Comparison of ENCODE assay signal across 29 cellular contexts in genomic region chr2:78309460-78309859, GRCh38.
"Had no signal": no experiment of that assay in that cellular context is flagged by ENCODE, and none has a peak within 500 bp of the region (broad histone marks: within the 10 kb centered on the region; RNA-seq: fewer than 3 reads in every experiment).

No MANE protein-coding gene starts in this region.

- H3K27ac Mint-ChIP-seq: naive thymus-derived CD8-positive, alpha-beta T cell; nephron progenitor cell; neural progenitor cell; progenitor cell of endocrine pancreas; stimulated activated naive B cell treated with anti-CD40 and anti-IgM and Interleukin-4, amounts not matched to agents 10 μg/mL and 1 μg/mL and 100 μg/mL, for 72 hours had no signal

- H3K36me3 ChIP-seq: lower lobe of right lung, neural progenitor cell, neutrophil, ovary, right atrium auricular region, right lobe of liver, stomach, thyroid gland, transverse colon, upper lobe of left lung, vagina had no signal

- H3K4me2 ChIP-seq: neural progenitor cell had no signal

- H3K9me3 Mint-ChIP-seq: nephron progenitor cell; neural progenitor cell; stimulated activated naive B cell treated with anti-CD40 and anti-IgM and Interleukin-4, amounts not matched to agents 10 μg/mL and 1 μg/mL and 100 μg/mL, for 72 hours had no signal

- H3K9ac ChIP-seq: neural progenitor cell had no signal

- H2AFZ ChIP-seq: neural progenitor cell had no signal

- H3K9me3 ChIP-seq: lower lobe of right lung, neutrophil, ovary, right atrium auricular region, right lobe of liver, testis, thyroid gland, transverse colon, upper lobe of left lung, vagina had no signal

- H3K4me1 Mint-ChIP-seq: naive thymus-derived CD8-positive, alpha-beta T cell; stimulated activated naive B cell treated with anti-CD40 and anti-IgM and Interleukin-4, amounts not matched to agents 10 μg/mL and 1 μg/mL and 100 μg/mL, for 72 hours had no signal

- H3K27me3 Mint-ChIP-seq: naive thymus-derived CD8-positive, alpha-beta T cell; progenitor cell of endocrine pancreas; stimulated activated naive B cell treated with anti-CD40 and anti-IgM and Interleukin-4, amounts not matched to agents 10 μg/mL and 1 μg/mL and 100 μg/mL, for 72 hours had no signal

- DNase-seq: hippocampal formation; kidney glomerular epithelial cell; left cardiac atrium; lower lobe of right lung; mammary epithelial cell; mesenchymal stem cell; naive thymus-derived CD8-positive, alpha-beta T cell; nephron progenitor cell; occipital lobe; ovary; right lobe of liver; stimulated activated CD4-positive, alpha-beta T cell treated with anti-CD3 and anti-CD28 coated beads, Interleukin-12 subunit alpha, Interleukin-12 subunit beta, amount 100 ng/mL, for 4 hours; stimulated activated CD4-positive, alpha-beta T cell treated with anti-CD3 and anti-CD28 coated beads, Interleukin-15, amount 100 ng/mL, for 24 hours; stimulated activated CD4-positive, alpha-beta T cell treated with anti-CD3 and anti-CD28 coated beads, Interleukin-2, amount 100 ng/mL, for 24 hours; stimulated activated CD4-positive, alpha-beta T cell treated with anti-CD3 and anti-CD28 coated beads, Interleukin-4, amount 100 ng/mL, for 1 hour; stimulated activated naive B cell treated with anti-CD40 and anti-IgM and Interleukin-4, amounts not matched to agents 10 μg/mL and 1 μg/mL and 100 μg/mL, for 72 hours; stimulated activated naive CD8-positive, alpha-beta T cell treated with anti-CD3 and anti-CD28 coated beads, Interleukin-15, Interleukin-2, amounts not matched to agents 100 U/mL and 50 U/mL, for 24 hours; stomach; testis; thyroid gland; transverse colon; upper lobe of left lung had no signal

- H3K4me1 ChIP-seq: lower lobe of right lung, right atrium auricular region, right lobe of liver, stomach, testis, thyroid gland, transverse colon, upper lobe of left lung, vagina had no signal

- FAIRE-seq: keratinocyte had no signal

- H3K4me3 Mint-ChIP-seq: naive thymus-derived CD8-positive, alpha-beta T cell; nephron progenitor cell; neural progenitor cell; stimulated activated naive B cell treated with anti-CD40 and anti-IgM and Interleukin-4, amounts not matched to agents 10 μg/mL and 1 μg/mL and 100 μg/mL, for 72 hours had no signal

- H3K27me3 ChIP-seq: neural progenitor cell, neutrophil, ovary, right atrium auricular region, right lobe of liver, stomach, testis, thyroid gland, transverse colon, upper lobe of left lung, vagina had no signal

- H3K4me3 ChIP-seq: lower lobe of right lung, neural progenitor cell, ovary, right atrium auricular region, right lobe of liver, stomach, testis, thyroid gland, transverse colon, upper lobe of left lung, vagina had no signal

- ATAC-seq: left cardiac atrium; left lobe of liver; lower lobe of right lung; naive thymus-derived CD8-positive, alpha-beta T cell; right lobe of liver; stimulated activated naive B cell treated with anti-CD40 and anti-IgM and Interleukin-4, amounts not matched to agents 10 μg/mL and 1 μg/mL and 100 μg/mL, for 72 hours; stimulated activated naive CD8-positive, alpha-beta T cell treated with anti-CD3 and anti-CD28 coated beads, Interleukin-15, Interleukin-2, amounts not matched to agents 100 U/mL and 50 U/mL, for 24 hours had no signal

- H3K36me3 Mint-ChIP-seq: naive thymus-derived CD8-positive, alpha-beta T cell; neural progenitor cell; stimulated activated naive B cell treated with anti-CD40 and anti-IgM and Interleukin-4, amounts not matched to agents 10 μg/mL and 1 μg/mL and 100 μg/mL, for 72 hours had no signal

- H3K27ac ChIP-seq: lower lobe of right lung, neural progenitor cell, neutrophil, ovary, right atrium auricular region, right lobe of liver, stomach, testis, thyroid gland, transverse colon, upper lobe of left lung, vagina had no signal
